In genomic region chr6:166936079-166936787, GRCh38 we compare ENCODE assay signal across 16 cellular contexts. TPM values are rescaled to one million over a fixed set of nuclear protein-coding genes. Genes with fewer than 3 reads are reported as not detected.
DNase-seq lines count a peak whose midpoint lies in the region; ATAC-seq, FAIRE-seq and TF ChIP-seq lines count a peak whose summit lies in the region.
"Had no signal": no experiment of that assay in that cellular context is flagged by ENCODE, and none has a peak within 500 bp of the region (broad histone marks: within the 10 kb centered on the region; RNA-seq: fewer than 3 reads in every experiment).

No MANE protein-coding gene starts in this region.

- peaks cover 82% of the 10 kb centered on the region for H3K36me3 ChIP-seq in CD4-positive, CD25-positive, alpha-beta regulatory T cell (ENCODE audit: control insufficient read depth, insufficient read depth, low read length)
- H3K36me3 ChIP-seq in OCI-LY1 (ENCODE audit: insufficient read depth, low read length) (peaks cover 63% of the 10 kb centered on the region), right lobe of liver (peaks cover 0 to 9% (median 0%) of the 10 kb centered on the region in 4 donors)
- H3K36me3 ChIP-seq: ovary, SJSA1 had no signal

- DNase-seq in T-helper 1 cell (no peak), right lobe of liver (no peak), omental fat pad (ENCODE audit: low spot score) (no peak), GM12892 (ENCODE audit: insufficient read length) (no peak)
- no peak for DNase-seq in CD4-positive, CD25-positive, alpha-beta regulatory T cell
- DNase-seq: activated CD4-positive, CD25-positive, alpha-beta regulatory T cell; H7; lower lobe of right lung; NCI-H774; ovary had no signal

- H3K4me1 Mint-ChIP-seq in T-helper 1 cell treated with Interleukin-12 subunit alpha and Interleukin-12 subunit beta and Interleukin-4 antibody, amounts not matched to agents 30 μg/mL and 1 μg/mL, for 36 hours (ENCODE audit: low read depth): peaks cover 17% of the 10 kb centered on the region
- H3K4me1 Mint-ChIP-seq in CD4-positive, CD25-positive, alpha-beta regulatory T cell: peaks cover 2 to 58% (median 25%) of the 10 kb centered on the region in 4 donors

- no peak overlapping the region for H3K4me3 ChIP-seq in CD4-positive, CD25-positive, alpha-beta regulatory T cell (ENCODE audit: low read depth, low read length)
- no peak overlapping the region for H3K4me3 ChIP-seq in OCI-LY1 (ENCODE audit: low read depth, low read length, poor library complexity, severe bottlenecking)
- no peak overlapping the region for H3K4me3 ChIP-seq in right lobe of liver
- H3K4me3 ChIP-seq: lower lobe of right lung, ovary, SJSA1 had no signal

- ATAC-seq in CD4-positive, CD25-positive, alpha-beta regulatory T cell (ENCODE audit: low read depth in 2 of 2): no peak
- peak; percentile 16 to 64 (median 50) for ATAC-seq in right lobe of liver
- ATAC-seq in omental fat pad (ENCODE audit: low FRiP score): no peak
- ATAC-seq in GM19397 (IDR thresholded peaks at IDR 0.05; ENCODE audit: unreplicated experiment): no peak
- ATAC-seq: esophagus mucosa had no signal

- no peak overlapping the region for H2AFZ ChIP-seq in OCI-LY1 (ENCODE audit: low read length)

- no peak overlapping the region for H3K4me3 Mint-ChIP-seq in T-helper 1 cell treated with Interleukin-12 subunit alpha and Interleukin-12 subunit beta and Interleukin-4 antibody, amounts not matched to agents 30 μg/mL and 1 μg/mL, for 36 hours
- H3K4me3 Mint-ChIP-seq in CD4-positive, CD25-positive, alpha-beta regulatory T cell: peak overlapping the region in 1 of 4 donors; percentile 32

- no peaks in the 10 kb centered on the region for H4K20me1 ChIP-seq in OCI-LY1 (ENCODE audit: insufficient read depth, low read length)

- H3K79me2 ChIP-seq in OCI-LY1 (ENCODE audit: insufficient read depth, low read length): no peaks in the 10 kb centered on the region

- H3F3A ChIP-seq in OCI-LY1 (ENCODE audit: insufficient read depth, low read length): no peaks in the 10 kb centered on the region

- H3K9me3 Mint-ChIP-seq in T-helper 1 cell treated with Interleukin-12 subunit alpha and Interleukin-12 subunit beta and Interleukin-4 antibody, amounts not matched to agents 30 μg/mL and 1 μg/mL, for 36 hours: no peaks in the 10 kb centered on the region
- H3K9me3 Mint-ChIP-seq in CD4-positive, CD25-positive, alpha-beta regulatory T cell: no peaks in the 10 kb centered on the region

- TF ChIP-seq POLR2A in right lobe of liver (IDR thresholded peaks at IDR 0.05): no peak
- TF ChIP-seq POLR2A in GM12892 (IDR thresholded peaks at IDR 0.05; ENCODE audit: low read depth, low read length): no peak

- peak overlapping the region; percentile 50; the same call in 1 of the 2 replicates for H3K4me2 ChIP-seq in OCI-LY1 (ENCODE audit: low read length)

- H3K27ac Mint-ChIP-seq in T-helper 1 cell treated with Interleukin-12 subunit alpha and Interleukin-12 subunit beta and Interleukin-4 antibody, amounts not matched to agents 30 μg/mL and 1 μg/mL, for 36 hours: peak overlapping the region; percentile 73
- H3K27ac Mint-ChIP-seq in CD4-positive, CD25-positive, alpha-beta regulatory T cell: peak overlapping the region in 2 of 3 donors; percentile 31 to 69

- no peaks in the 10 kb centered on the region for H3K9me2 ChIP-seq in OCI-LY1 (ENCODE audit: low read depth, low read length)

- FAIRE-seq in GM12892 (lab: Jason Lieb, UNC): no peak
- FAIRE-seq: HTR-8/SVneo had no signal

- no peaks in the 10 kb centered on the region for H3K9me3 ChIP-seq in CD4-positive, CD25-positive, alpha-beta regulatory T cell (ENCODE audit: control insufficient read depth in 2 of 2, low read length in 2 of 2)
- H3K9me3 ChIP-seq in OCI-LY1 (ENCODE audit: low read length) (no peaks in the 10 kb centered on the region), right lobe of liver (no peaks in the 10 kb centered on the region)
- H3K9me3 ChIP-seq: lower lobe of right lung, ovary, SJSA1 had no signal

- WGBS in right lobe of liver (ENCODE audit: insufficient coverage, low coverage, low lambda C conversion rate, missing lambda C conversion rate): 52% methylated on average over 6 of the region's 8 CpGs

- no peak overlapping the region for H3K27ac ChIP-seq in CD4-positive, CD25-positive, alpha-beta regulatory T cell (ENCODE audit: insufficient read depth, low read length, poor library complexity, severe bottlenecking)
- peak overlapping the region; percentile 67 for H3K27ac ChIP-seq in OCI-LY1 (ENCODE audit: low read depth, low read length, poor library complexity, severe bottlenecking)
- no peak overlapping the region for H3K27ac ChIP-seq in right lobe of liver
- H3K27ac ChIP-seq: lower lobe of right lung, ovary, SJSA1 had no signal

- intact Hi-C loops in right lobe of liver (cut with DNase I): no loop called here

- H3K36me3 Mint-ChIP-seq in T-helper 1 cell treated with Interleukin-12 subunit alpha and Interleukin-12 subunit beta and Interleukin-4 antibody, amounts not matched to agents 30 μg/mL and 1 μg/mL, for 36 hours (ENCODE audit: low read depth): peaks cover 58% of the 10 kb centered on the region
- peaks cover 48% of the 10 kb centered on the region for H3K36me3 Mint-ChIP-seq in CD4-positive, CD25-positive, alpha-beta regulatory T cell

- no peaks in the 10 kb centered on the region for H3K27me3 Mint-ChIP-seq in T-helper 1 cell treated with Interleukin-12 subunit alpha and Interleukin-12 subunit beta and Interleukin-4 antibody, amounts not matched to agents 30 μg/mL and 1 μg/mL, for 36 hours (ENCODE audit: low read depth)
- H3K27me3 Mint-ChIP-seq in CD4-positive, CD25-positive, alpha-beta regulatory T cell: no peaks in the 10 kb centered on the region

- H3K4me1 ChIP-seq in CD4-positive, CD25-positive, alpha-beta regulatory T cell (ENCODE audit: control insufficient read depth, insufficient read depth, low read length, poor library complexity, severe bottlenecking): peaks cover 8% of the 10 kb centered on the region
- H3K4me1 ChIP-seq in OCI-LY1 (ENCODE audit: insufficient read depth, low read length, severe bottlenecking) (peaks cover 21% of the 10 kb centered on the region), right lobe of liver (no peaks in the 10 kb centered on the region)
- H3K4me1 ChIP-seq: lower lobe of right lung had no signal

- H3K9ac ChIP-seq in OCI-LY1 (ENCODE audit: low read length): no peak overlapping the region; the same call in 1 of the 2 replicates

- H3K27me3 ChIP-seq in CD4-positive, CD25-positive, alpha-beta regulatory T cell (ENCODE audit: control insufficient read depth, insufficient read depth, low read length): no peaks in the 10 kb centered on the region
- H3K27me3 ChIP-seq in OCI-LY1 (ENCODE audit: insufficient read depth, low read length) (no peaks in the 10 kb centered on the region), right lobe of liver (no peaks in the 10 kb centered on the region)
- H3K27me3 ChIP-seq: ovary, SJSA1 had no signal

- TF ChIP-seq CTCF in OCI-LY1 (IDR thresholded peaks at IDR 0.05; ENCODE audit: low read length) (no peak), right lobe of liver (IDR thresholded peaks at IDR 0.05) (no peak), omental fat pad (IDR thresholded peaks at IDR 0.05) (no peak)

RNA-seq across cellular contexts. Expression of gene RNASET2, which starts 20.1 kb away (rescaled TPM):
- total RNA-seq in CD4-positive, CD25-positive, alpha-beta regulatory T cell: 213 TPM
- 100 to 1,000 TPM; 361 to 410 (median 381) TPM for polyA plus RNA-seq in CD4-positive, CD25-positive, alpha-beta regulatory T cell
- 10 to 100 TPM; 21.7 to 48.4 (median 30.8) TPM for total RNA-seq in right lobe of liver
- total RNA-seq in omental fat pad: 100 to 1,000 TPM in 1 of 4 donors, 10 to 100 TPM in 3; 68.4 to 129 (median 84.4) TPM
- polyA plus RNA-seq in GM12892 (2012; ENCODE audit: missing spikeins): 158 TPM

Comparison
In these comparisons a context has a peak if more than half of its experiments do, and no peak if none do; other contexts are left out.
1. ATAC-seq: peak in right lobe of liver (4 of 4); none in CD4-positive, CD25-positive, alpha-beta regulatory T cell (0 of 2), omental fat pad (single experiment) and GM19397 (single experiment).